Comparison of ENCODE assay signal across 2 cellular contexts in the genomic region with DNA sequence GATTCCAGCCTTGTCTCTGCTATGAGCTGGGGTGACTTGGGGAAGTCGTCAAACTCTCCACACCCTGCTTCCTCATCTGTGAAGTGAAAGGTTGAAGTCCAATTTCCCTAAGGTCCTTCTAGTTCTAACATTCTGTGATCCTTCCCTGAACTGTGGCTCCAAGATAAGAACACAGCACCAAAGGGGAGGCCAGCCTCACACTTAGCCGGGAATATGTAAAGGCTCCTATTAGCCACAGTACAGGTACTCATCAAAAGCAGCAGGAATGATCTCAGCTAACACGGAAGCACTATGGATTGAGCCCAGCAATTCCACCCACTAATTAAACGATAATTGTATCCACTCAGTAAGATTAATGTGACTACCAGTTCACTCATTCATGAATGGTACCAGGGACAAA.
TF ChIP-seq lines count a peak whose summit lies in the region.

No MANE protein-coding gene starts in this region.

TF ChIP-seq in liver, 16 proteins besides CTCF, POLR2A, EP300 and RAD21 (continued from another document):
- TF ChIP-seq, protein P1, sequence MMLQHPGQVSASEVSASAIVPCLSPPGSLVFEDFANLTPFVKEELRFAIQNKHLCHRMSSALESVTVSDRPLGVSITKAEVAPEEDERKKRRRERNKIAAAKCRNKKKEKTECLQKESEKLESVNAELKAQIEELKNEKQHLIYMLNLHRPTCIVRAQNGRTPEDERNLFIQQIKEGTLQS (IDR thresholded peaks at IDR 0.05): no peak
TF ChIP-seq in liver: peak in this region for 1.

TF ChIP-seq in HepG2, 621 proteins besides CTCF, POLR2A, EP300 and RAD21 (continued from another document):
- no peak for TF ChIP-seq ZNF296 (CRISPR knock-in tag; conservative IDR thresholded peaks at IDR 0.05)
- TF ChIP-seq PRPF4 (IDR thresholded peaks at IDR 0.05; ENCODE audit: low read depth, low read length, poor library complexity, severe bottlenecking): no peak
- no peak for TF ChIP-seq ZKSCAN8 (CRISPR knock-in tag; IDR thresholded peaks at IDR 0.05; ENCODE audit: borderline replicate concordance)
- no peak for TF ChIP-seq MYC (CRISPR knock-in tag; IDR thresholded peaks at IDR 0.05; ENCODE audit: borderline replicate concordance)
- TF ChIP-seq ARNT2 (CRISPR knock-in tag; IDR thresholded peaks at IDR 0.05; ENCODE audit: low read depth): no peak
- no peak for TF ChIP-seq RBM22 (optimal IDR thresholded peaks at IDR 0.05; ENCODE audit: low read length)
- no peak for TF ChIP-seq SPEN (CRISPR knock-in tag; IDR thresholded peaks at IDR 0.05; ENCODE audit: low read depth)
- TF ChIP-seq, protein P2, sequence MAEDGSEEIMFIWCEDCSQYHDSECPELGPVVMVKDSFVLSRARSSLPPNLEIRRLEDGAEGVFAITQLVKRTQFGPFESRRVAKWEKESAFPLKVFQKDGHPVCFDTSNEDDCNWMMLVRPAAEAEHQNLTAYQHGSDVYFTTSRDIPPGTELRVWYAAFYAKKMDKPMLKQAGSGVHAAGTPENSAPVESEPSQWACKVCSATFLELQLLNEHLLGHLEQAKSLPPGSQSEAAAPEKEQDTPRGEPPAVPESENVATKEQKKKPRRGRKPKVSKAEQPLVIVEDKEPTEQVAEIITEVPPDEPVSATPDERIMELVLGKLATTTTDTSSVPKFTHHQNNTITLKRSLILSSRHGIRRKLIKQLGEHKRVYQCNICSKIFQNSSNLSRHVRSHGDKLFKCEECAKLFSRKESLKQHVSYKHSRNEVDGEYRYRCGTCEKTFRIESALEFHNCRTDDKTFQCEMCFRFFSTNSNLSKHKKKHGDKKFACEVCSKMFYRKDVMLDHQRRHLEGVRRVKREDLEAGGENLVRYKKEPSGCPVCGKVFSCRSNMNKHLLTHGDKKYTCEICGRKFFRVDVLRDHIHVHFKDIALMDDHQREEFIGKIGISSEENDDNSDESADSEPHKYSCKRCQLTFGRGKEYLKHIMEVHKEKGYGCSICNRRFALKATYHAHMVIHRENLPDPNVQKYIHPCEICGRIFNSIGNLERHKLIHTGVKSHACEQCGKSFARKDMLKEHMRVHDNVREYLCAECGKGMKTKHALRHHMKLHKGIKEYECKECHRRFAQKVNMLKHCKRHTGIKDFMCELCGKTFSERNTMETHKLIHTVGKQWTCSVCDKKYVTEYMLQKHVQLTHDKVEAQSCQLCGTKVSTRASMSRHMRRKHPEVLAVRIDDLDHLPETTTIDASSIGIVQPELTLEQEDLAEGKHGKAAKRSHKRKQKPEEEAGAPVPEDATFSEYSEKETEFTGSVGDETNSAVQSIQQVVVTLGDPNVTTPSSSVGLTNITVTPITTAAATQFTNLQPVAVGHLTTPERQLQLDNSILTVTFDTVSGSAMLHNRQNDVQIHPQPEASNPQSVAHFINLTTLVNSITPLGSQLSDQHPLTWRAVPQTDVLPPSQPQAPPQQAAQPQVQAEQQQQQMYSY (CRISPR knock-in tag; IDR thresholded peaks at IDR 0.05): no peak
- TF ChIP-seq ZNF337 (CRISPR knock-in tag; IDR thresholded peaks at IDR 0.05; ENCODE audit: borderline replicate concordance, low read depth): no peak
- TF ChIP-seq KLF12 (CRISPR knock-in tag; IDR thresholded peaks at IDR 0.05; ENCODE audit: borderline replicate concordance): no peak
- TF ChIP-seq, protein P3, sequence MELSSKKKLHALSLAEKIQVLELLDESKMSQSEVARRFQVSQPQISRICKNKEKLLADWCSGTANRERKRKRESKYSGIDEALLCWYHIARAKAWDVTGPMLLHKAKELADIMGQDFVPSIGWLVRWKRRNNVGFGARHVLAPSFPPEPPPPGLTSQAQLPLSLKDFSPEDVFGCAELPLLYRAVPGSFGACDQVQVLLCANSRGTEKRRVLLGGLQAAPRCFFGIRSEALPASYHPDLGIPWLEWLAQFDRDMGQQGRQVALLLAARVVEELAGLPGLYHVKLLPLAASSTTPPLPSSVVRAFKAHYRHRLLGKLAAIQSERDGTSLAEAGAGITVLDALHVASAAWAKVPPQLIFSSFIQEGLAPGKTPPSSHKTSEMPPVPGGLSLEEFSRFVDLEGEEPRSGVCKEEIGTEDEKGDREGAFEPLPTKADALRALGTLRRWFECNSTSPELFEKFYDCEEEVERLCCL (CRISPR knock-in tag; IDR thresholded peaks at IDR 0.05; ENCODE audit: borderline replicate concordance): no peak
- TF ChIP-seq, protein P4, sequence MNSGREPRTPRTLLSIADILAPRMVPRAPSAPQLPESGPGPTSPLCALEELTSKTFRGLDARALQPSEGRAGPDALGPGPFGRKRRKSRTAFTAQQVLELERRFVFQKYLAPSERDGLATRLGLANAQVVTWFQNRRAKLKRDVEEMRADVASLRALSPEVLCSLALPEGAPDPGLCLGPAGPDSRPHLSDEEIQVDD (CRISPR knock-in tag; IDR thresholded peaks at IDR 0.05; ENCODE audit: borderline replicate concordance): no peak
- TF ChIP-seq CCAR2 (optimal IDR thresholded peaks at IDR 0.05; ENCODE audit: low read depth, low read length): no peak
- TF ChIP-seq HDAC1 (CRISPR knock-in tag; IDR thresholded peaks at IDR 0.05): no peak
- TF ChIP-seq ZFP36 (IDR thresholded peaks at IDR 0.05; ENCODE audit: borderline replicate concordance, low read depth, low read length, partially characterized antibody): no peak
- no peak for TF ChIP-seq HNRNPK (IDR thresholded peaks at IDR 0.05; ENCODE audit: low read depth, low read length, poor library complexity, severe bottlenecking)
- TF ChIP-seq RXRA (CRISPR knock-in tag; IDR thresholded peaks at IDR 0.05): no peak
